8 cellular contexts compared by ENCODE assay signal in genomic region chr12:26939192-26939832, GRCh38. TPM values are rescaled to one million over a fixed set of nuclear protein-coding genes. Genes with fewer than 3 reads are reported as not detected.
DNase-seq lines count a peak whose midpoint lies in the region; ATAC-seq and TF ChIP-seq lines count a peak whose summit lies in the region.

No MANE protein-coding gene starts in this region.

- peaks cover 10% of the 10 kb centered on the region; the same call in 1 of the 2 replicates for H3K9me3 ChIP-seq in MG63
- no peaks in the 10 kb centered on the region for H3K9me3 ChIP-seq in aorta (ENCODE audit: control insufficient read depth, low read length)

- intact Hi-C loops in aorta (cut with DNase I): loop anchor here (5.0 kb wide), 1 partner anchor 73 kb away; the partner anchor contains the start of gene TM7SF3 (in 2 of the 2)

- H3K27ac Mint-ChIP-seq in brain: peak overlapping the region; percentile 96 to 100 (median 99)
- H3K27ac Mint-ChIP-seq in memory B cell: peak overlapping the region; percentile 96

- H3K27me3 Mint-ChIP-seq in brain (peaks cover 23% of the 10 kb centered on the region), memory B cell (no peaks in the 10 kb centered on the region)

- H3K36me3 Mint-ChIP-seq in brain (peaks cover 28% of the 10 kb centered on the region), memory B cell (peaks cover 5% of the 10 kb centered on the region)

- WGBS in aorta, 2 donors: 4% methylated on average over 9 of the region's 9 CpGs

- H3K4me3 ChIP-seq in GM12865 (ENCODE audit: low read depth, low read length) (peak overlapping the region; percentile 86), MG63 (peak overlapping the region; percentile 91), aorta (ENCODE audit: low read length in 2 of 2) (peak overlapping the region; percentile 61 to 96)

- H3K4me1 Mint-ChIP-seq in brain (peaks cover 69% of the 10 kb centered on the region), memory B cell (peaks cover 41% of the 10 kb centered on the region)

- H3K27me3 ChIP-seq in MG63: no peaks in the 10 kb centered on the region
- H3K27me3 ChIP-seq in aorta (ENCODE audit: control insufficient read depth in 1 of 2, insufficient read depth in 2 of 2, low read length in 1 of 2): no peaks in the 10 kb centered on the region

- ATAC-seq in memory B cell (ENCODE audit: low read depth) (peak; percentile 15), aorta (ENCODE audit: low FRiP score) (no peak), GM19455 (IDR thresholded peaks at IDR 0.05; ENCODE audit: unreplicated experiment) (no peak), GM21360 (IDR thresholded peaks at IDR 0.05; ENCODE audit: unreplicated experiment) (no peak)

- peak overlapping the region; percentile 95 to 100 (median 99) for H3K4me3 Mint-ChIP-seq in brain
- H3K4me3 Mint-ChIP-seq in memory B cell: peak overlapping the region; percentile 98

- TF ChIP-seq CTCF in GM12865 (IDR thresholded peaks at IDR 0.05; ENCODE audit: insufficient read depth, low read depth, low read length, missing control alignments): no peak
- no peak for TF ChIP-seq CTCF in brain (conservative IDR thresholded peaks at IDR 0.05)

- H3K27ac ChIP-seq in aorta (ENCODE audit: low read depth in 1 of 2, low read length in 2 of 2): peak overlapping the region in 1 of 2 donors; percentile 92

- peaks cover 6 to 12% (median 11%) of the 10 kb centered on the region in 5 experiments for H3K9me3 Mint-ChIP-seq in brain
- no peaks in the 10 kb centered on the region for H3K9me3 Mint-ChIP-seq in memory B cell

- DNase-seq in GM12865 (ENCODE audit: low read depth) (peak; percentile 35), MG63 (no peak), memory B cell (ENCODE audit: low spot score in 2 of 2) (peak in 1 of 2 donors; percentile 7), aorta (no peak), putamen (ENCODE audit: low spot score) (no peak)

- no peaks in the 10 kb centered on the region for H3K4me1 ChIP-seq in aorta (ENCODE audit: control insufficient read depth in 1 of 2, insufficient read depth in 2 of 2, low read length in 2 of 2)

- H3K36me3 ChIP-seq in MG63 (peaks cover 16% of the 10 kb centered on the region), aorta (ENCODE audit: control insufficient read depth in 1 of 2, insufficient read depth in 2 of 2, low read length in 1 of 2) (no peaks in the 10 kb centered on the region)

RNA-seq across cellular contexts. Expression of gene FGFR1OP2, which starts 1.0 kb away (rescaled TPM):
- 30.4 and 52.9 TPM in 2 replicates for total RNA-seq in MG63 (2014; rRNA removed; shearing (Covaris generic); ENCODE audit: low replicate concordance)
- polyA plus RNA-seq in brain (ENCODE audit: insufficient read depth, low read depth, low replicate concordance): 8.7 TPM
- 10 to 100 TPM; 55.2 to 67.4 TPM for total RNA-seq in aorta
- 10 to 100 TPM; 31.4 to 60.5 TPM for polyA plus RNA-seq in aorta

RNA-seq across cellular contexts. Expression of gene INTS13, which starts 1.5 kb away (rescaled TPM):
- total RNA-seq in MG63 (2014; rRNA removed; shearing (Covaris generic); ENCODE audit: low replicate concordance): 87.1 and 123 TPM in 2 replicates
- 11.1 TPM for polyA plus RNA-seq in brain (ENCODE audit: insufficient read depth, low read depth, low replicate concordance)
- 10 to 100 TPM; 15.1 to 19.2 TPM for total RNA-seq in aorta
- polyA plus RNA-seq in aorta: 10 to 100 TPM in 1 of 2 donors, 1 to 10 TPM in 1; 9.5 to 12.8 TPM
